ENCODE assay signal across 9 cellular contexts in the genomic region with DNA sequence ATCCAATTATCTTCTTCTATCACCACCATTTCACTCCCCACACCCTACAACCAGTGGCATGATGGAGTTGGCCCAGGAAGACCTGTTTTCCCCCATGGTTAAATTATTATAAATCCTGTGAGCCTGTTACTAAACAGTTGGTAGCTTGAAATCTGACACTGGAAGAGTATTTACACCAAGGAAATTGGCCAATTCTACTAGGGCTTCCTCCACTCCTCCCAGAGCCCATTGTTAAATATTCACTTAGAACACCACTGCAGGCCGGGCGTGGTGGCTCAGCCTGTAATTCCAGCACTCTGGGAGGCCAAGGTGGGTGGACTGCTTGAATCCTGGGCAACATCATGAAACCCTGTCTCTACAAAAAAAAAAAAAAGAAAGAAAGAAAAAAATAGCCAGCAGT.
"Had no signal": no experiment of that assay in that cellular context is flagged by ENCODE, and none has a peak within 500 bp of the region (broad histone marks: within the 10 kb centered on the region; RNA-seq: fewer than 3 reads in every experiment).

No MANE protein-coding gene starts in this region.

- H3K27ac ChIP-seq: prostate gland, stomach had no signal

- DNase-seq: activated CD4-positive, CD25-positive, alpha-beta regulatory T cell; activated CD8-positive, alpha-beta memory T cell treated with anti-CD3 and anti-CD28 coated beads for 24 hours; activated gamma-delta T cell treated with Interleukin-2 at 50 U/mL for 16 hours; effector memory CD4-positive, alpha-beta T cell; kidney; right cardiac atrium; stimulated activated CD4-positive, alpha-beta T cell treated with anti-CD3 and anti-CD28 coated beads, Interleukin-2, amount 100 ng/mL, for 48 hours; stomach had no signal

- ATAC-seq: right cardiac atrium had no signal

- H3K4me3 ChIP-seq: prostate gland, stomach had no signal

- H3K9me3 ChIP-seq: prostate gland had no signal

- H3K36me3 ChIP-seq: prostate gland, stomach had no signal

- H3K4me1 ChIP-seq: prostate gland had no signal

- H3K27me3 ChIP-seq: stomach had no signal
